ENCODE assay signal across 8 cellular contexts in the genomic region with DNA sequence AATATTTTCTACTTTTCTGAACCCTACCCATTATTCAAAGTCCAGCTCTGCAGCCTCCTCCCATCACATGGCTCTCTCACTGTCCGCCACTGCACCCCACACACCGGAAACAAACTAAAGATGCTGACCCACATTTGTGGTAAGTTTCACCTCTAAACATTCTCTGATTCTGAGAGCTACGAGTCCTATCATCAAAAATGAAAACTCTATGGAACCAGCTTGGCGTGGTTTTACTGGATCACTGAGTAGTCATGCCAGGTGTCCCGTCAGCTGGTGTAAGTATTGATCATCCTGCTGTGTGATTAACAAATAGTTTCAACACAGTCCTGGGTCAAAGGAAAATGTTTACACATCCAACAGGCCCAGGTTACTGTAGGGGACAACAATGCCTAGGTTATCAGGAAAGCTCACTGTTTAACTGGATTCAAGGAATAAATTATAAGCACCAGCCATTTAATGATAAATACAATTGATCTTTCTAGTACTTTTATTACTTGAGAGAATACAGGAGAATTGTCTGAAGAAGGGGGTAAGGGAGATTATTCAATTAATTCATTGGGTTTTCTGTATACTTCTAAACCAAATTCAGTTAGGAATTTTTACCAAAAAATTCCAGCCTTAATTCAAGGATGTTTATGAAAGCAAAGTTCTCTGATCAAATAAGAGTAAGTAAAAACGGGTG. TPM values are rescaled to one million over a fixed set of nuclear protein-coding genes. Genes with fewer than 3 reads are reported as not detected.
DNase-seq lines count a peak whose midpoint lies in the region; ATAC-seq and TF ChIP-seq lines count a peak whose summit lies in the region.

No MANE protein-coding gene starts in this region.

- no peak overlapping the region for H3K9ac ChIP-seq in rectal smooth muscle tissue (ENCODE audit: low read length)

- TF ChIP-seq CTCF in prostate gland (IDR thresholded peaks at IDR 0.05), result no peak

- DNase-seq in HT1080 (ENCODE audit: low read depth), result peak; percentile 21
- peak; percentile 41 for DNase-seq in central memory CD4-positive, alpha-beta T cell
- no peak for DNase-seq in T1000 (lab: John Stamatoyannopoulos, UW)
- DNase-seq in SW 1271 (lab: John Stamatoyannopoulos, UW), result no peak
- no peak for DNase-seq in prostate gland (ENCODE audit: low spot score)

- peak overlapping the region; percentile 42 for H3K4me3 ChIP-seq in rectal smooth muscle tissue (ENCODE audit: low read length)
- no peak overlapping the region for H3K4me3 ChIP-seq in prostate gland

- TF ChIP-seq POLR2A in prostate gland (IDR thresholded peaks at IDR 0.05), result no peak

- H3K27me3 ChIP-seq in rectal smooth muscle tissue (ENCODE audit: control insufficient read depth, insufficient read depth, low read length) (no peaks in the 10 kb centered on the region), prostate gland (replicated peaks; ENCODE audit: insufficient read depth) (no peaks in the 10 kb centered on the region)

- no peaks in the 10 kb centered on the region for H3K9me3 ChIP-seq in prostate gland

- peak; percentile 19 for ATAC-seq in GM19468 (IDR thresholded peaks at IDR 0.05; ENCODE audit: extremely low read depth, unreplicated experiment)
- no peak for ATAC-seq in GM21515 (IDR thresholded peaks at IDR 0.05; ENCODE audit: unreplicated experiment)

- H3K4me1 ChIP-seq in rectal smooth muscle tissue (ENCODE audit: control insufficient read depth, insufficient read depth, low read length), result peaks cover 6% of the 10 kb centered on the region
- peaks cover 14% of the 10 kb centered on the region for H3K4me1 ChIP-seq in prostate gland (replicated peaks)

- WGBS in prostate gland, result 65% methylated on average over 6 of the region's 6 CpGs

- H3K27ac ChIP-seq in rectal smooth muscle tissue (ENCODE audit: low read depth, low read length) (peak overlapping the region; percentile 40), prostate gland (peak overlapping the region in 1 of 2 donors; percentile 51)

- intact Hi-C loops in prostate gland (cut with DNase I), result loop anchor here (5.0 kb wide), 1 partner anchor 251 kb away; no protein-coding TSS in a partner anchor

- no peaks in the 10 kb centered on the region for H3K36me3 ChIP-seq in rectal smooth muscle tissue (ENCODE audit: control insufficient read depth, insufficient read depth, low read length)
- H3K36me3 ChIP-seq in prostate gland, result no peaks in the 10 kb centered on the region

RNA-seq across cellular contexts. Expression of gene CYTH1, which starts 33.9 kb away (rescaled TPM):
- 13.4 and 14.0 TPM in 2 replicates for total RNA-seq in HT1080 (2014; rRNA removed; shearing (Covaris generic))
- polyA plus RNA-seq in HT1080 (2015; cell fraction: cytosol; rRNA removed), result 17.1 and 18.0 TPM in 2 replicates
- 41.3 and 42.2 TPM in 2 replicates for polyA plus RNA-seq in HT1080 (2015; cell fraction: nucleus; rRNA removed)
- total RNA-seq in prostate gland, result 10 to 100 TPM; 65.2 to 73.9 TPM

Comparison
In these comparisons a context has a peak if more than half of its experiments do, and no peak if none do; other contexts are left out.
1. DNase-seq: peak in HT1080 (single experiment) and central memory CD4-positive, alpha-beta T cell (single experiment); none in T1000 (single experiment), SW 1271 (0 of 2) and prostate gland (single experiment).